ENCODE assay signal across 11 cellular contexts in genomic region chr7:7662527-7662926, GRCh38. TPM values are rescaled to one million over a fixed set of nuclear protein-coding genes. Genes with fewer than 3 reads are reported as not detected.
A peak's percentile ranks its signal among the peaks of the same experiment; 100 is the strongest.
DNase-seq lines count a peak whose midpoint lies in the region; ATAC-seq and TF ChIP-seq lines count a peak whose summit lies in the region.
"Had no signal": no experiment of that assay in that cellular context is flagged by ENCODE, and none has a peak within 500 bp of the region (broad histone marks: within the 10 kb centered on the region; RNA-seq: fewer than 3 reads in every experiment).

No MANE protein-coding gene starts in this region.

- no peak overlapping the region for H3K4me3 Mint-ChIP-seq in glutamatergic neuron (ENCODE audit: unreplicated experiment)

- H3K4me1 Mint-ChIP-seq in glutamatergic neuron (ENCODE audit: low read depth, unreplicated experiment), result peaks cover 7% of the 10 kb centered on the region

- peak; percentile 19 for TF ChIP-seq CTCF in AG09319 (IDR thresholded peaks at IDR 0.05; ENCODE audit: low read depth, low read length)
- TF ChIP-seq CTCF in WI38 (IDR thresholded peaks at IDR 0.05; ENCODE audit: low read depth, low read length), result 0 out of 2 replicates have a peak, but pooled peaks have one; percentile 22
- TF ChIP-seq CTCF in glutamatergic neuron (IDR thresholded peaks at IDR 0.05; ENCODE audit: partially characterized antibody, unreplicated experiment), result peak; percentile 19

- H3K27ac Mint-ChIP-seq in glutamatergic neuron (ENCODE audit: unreplicated experiment), result no peak overlapping the region

- H3K9me3 Mint-ChIP-seq in glutamatergic neuron (ENCODE audit: unreplicated experiment), result peaks cover 5% of the 10 kb centered on the region

- ATAC-seq in HG03045 (IDR thresholded peaks at IDR 0.05; ENCODE audit: unreplicated experiment), result no peak

- POLR2A ChIA-PET in HEK293T (lab: Yijun Ruan, JAX), result no interaction called here

- H3K27me3 Mint-ChIP-seq in glutamatergic neuron (ENCODE audit: unreplicated experiment), result peaks cover 2% of the 10 kb centered on the region

- H3K4me3 ChIP-seq in WI38 (ENCODE audit: low read depth, low read length), result no peak overlapping the region

- H3K36me3 Mint-ChIP-seq in glutamatergic neuron (ENCODE audit: unreplicated experiment), result peaks cover 14% of the 10 kb centered on the region

- DNase-seq in AG09319 (ENCODE audit: extremely low read depth, low read depth) (no peak), HT-29 (ENCODE audit: low spot score) (peak; percentile 27), glutamatergic neuron (peak; percentile 33), NCI-H187 (lab: John Stamatoyannopoulos, UW) (no peak), OCI-M1 (lab: John Stamatoyannopoulos, UW) (no peak), HEK293T (ENCODE audit: extremely low spot score) (no peak)
- DNase-seq: activated CD4-positive, alpha-beta T cell treated with anti-CD3 and anti-CD28 coated beads for 1 hour; amygdala; DMS79 had no signal

- CTCF ChIA-PET in HEK293T (lab: Yijun Ruan, JAX), result interaction anchor here (0.7 to 1.1 kb wide), 2 partner anchors 23 to 98 kb away, joined by 3 to 5 read pairs; no protein-coding TSS in a partner anchor

TF ChIP-seq in HEK293T, 16 proteins besides CTCF, POLR2A, EP300 and RAD21:
- TF ChIP-seq HDGF (IDR thresholded peaks at IDR 0.05; ENCODE audit: borderline replicate concordance) (no peak), SUZ12 (IDR thresholded peaks at IDR 0.05) (no peak), FOXM1 (IDR thresholded peaks at IDR 0.05; ENCODE audit: borderline replicate concordance) (no peak), SP1 (IDR thresholded peaks at IDR 0.05) (no peak), FOXK2 (IDR thresholded peaks at IDR 0.05) (no peak), ELF4 (IDR thresholded peaks at IDR 0.05) (no peak), CTBP1 (IDR thresholded peaks at IDR 0.05; ENCODE audit: borderline replicate concordance) (no peak), TARDBP (IDR thresholded peaks at IDR 0.05) (no peak), ARNT (IDR thresholded peaks at IDR 0.05) (no peak), LEF1 (IDR thresholded peaks at IDR 0.05; ENCODE audit: borderline replicate concordance) (no peak), BHLHE40 (IDR thresholded peaks at IDR 0.05; ENCODE audit: borderline replicate concordance) (no peak), L3MBTL2 (conservative IDR thresholded peaks at IDR 0.05) (no peak), PKNOX1 (IDR thresholded peaks at IDR 0.05) (no peak), ZNF384 (IDR thresholded peaks at IDR 0.05) (no peak), NFRKB (IDR thresholded peaks at IDR 0.05) (no peak), FOXA1 (IDR thresholded peaks at IDR 0.05) (no peak)

RNA-seq across cellular contexts. Expression of gene UMAD1, which starts 22.0 kb away (rescaled TPM):
- total RNA-seq in HT-29 (2014; rRNA removed; shearing (Covaris generic)), result 2.0 and 6.2 TPM in 2 replicates
- total RNA-seq in glutamatergic neuron (ENCODE audit: unreplicated experiment), result 5.2 TPM

RNA-seq across cellular contexts. Expression of gene RPA3, which starts 55.9 kb away (rescaled TPM):
- 21.1 and 22.0 TPM in 2 replicates for total RNA-seq in HT-29 (2014; rRNA removed; shearing (Covaris generic))
- 20.7 TPM for total RNA-seq in glutamatergic neuron (ENCODE audit: unreplicated experiment)

Comparison
In these comparisons a context has a peak if more than half of its experiments do, and no peak if none do; other contexts are left out.
1. DNase-seq: peak in HT-29 (single experiment) and glutamatergic neuron (single experiment); none in AG09319 (single experiment), NCI-H187 (0 of 2), OCI-M1 (single experiment) and HEK293T (single experiment).
2. Peak in every context shown above with its lines, with median percentiles within 50 percentile points of each other: CTCF ChIP-seq.